ENCODE assay signal across 11 cellular contexts in the genomic region with DNA sequence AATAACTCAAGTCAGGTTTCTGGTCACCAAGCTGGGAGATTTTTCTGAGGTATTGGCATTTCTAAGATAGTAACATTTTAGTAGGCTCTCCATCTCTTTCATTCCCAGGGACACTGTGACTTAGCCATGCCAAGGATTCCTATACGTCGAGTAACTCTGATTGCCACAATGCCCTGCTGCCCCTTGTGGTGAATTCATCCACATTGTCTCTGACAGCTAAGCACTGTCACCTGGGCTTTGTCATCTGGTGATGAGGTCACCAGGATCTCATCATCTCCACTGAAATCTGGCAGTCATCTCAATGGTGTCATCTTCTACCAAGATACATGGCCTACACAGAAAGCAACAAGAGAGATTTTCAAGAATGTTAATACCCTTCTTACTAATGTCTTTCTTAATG.
A peak's percentile ranks its signal among the peaks of the same experiment; 100 is the strongest.
DNase-seq lines count a peak whose midpoint lies in the region; ATAC-seq and TF ChIP-seq lines count a peak whose summit lies in the region.
"Had no signal": no experiment of that assay in that cellular context is flagged by ENCODE, and none has a peak within 500 bp of the region (broad histone marks: within the 10 kb centered on the region; RNA-seq: fewer than 3 reads in every experiment).

No MANE protein-coding gene starts in this region.

- POLR2A ChIA-PET in CD4-positive, alpha-beta memory T cell (lab: Charles Lee; ENCODE audit: partially characterized antibody), result no interaction called here

- peaks cover 0 to under 1% (median 0%) of the 10 kb centered on the region in 4 donors for H3K4me1 Mint-ChIP-seq in CD4-positive, alpha-beta memory T cell

- no peaks in the 10 kb centered on the region for H3K79me2 ChIP-seq in Loucy (ENCODE audit: insufficient read depth, low read length)

- no peak overlapping the region for H3K4me2 ChIP-seq in Loucy (ENCODE audit: low read depth, low read length, poor library complexity, severe bottlenecking)

- DNase-seq in GM04503 (ENCODE audit: low read depth) (peak; percentile 34), astrocyte of the hippocampus (ENCODE audit: low read depth, low spot score) (peak; percentile 25), non-pigmented ciliary epithelial cell (ENCODE audit: low read depth) (peak; percentile 14), NCI-H2227 treated with DMSO at 0.1 percent for 48 hours (lab: John Stamatoyannopoulos, UW) (no peak), NCI-H446 (lab: John Stamatoyannopoulos, UW) (no peak)
- DNase-seq in CD4-positive, alpha-beta memory T cell, result no peak
- DNase-seq: NCI-H1048 had no signal

- ATAC-seq in GM21423 (IDR thresholded peaks at IDR 0.05; ENCODE audit: unreplicated experiment), result no peak
- ATAC-seq: sciatic nerve had no signal

- no peak overlapping the region for H3K27ac ChIP-seq in CD4-positive, alpha-beta memory T cell (ENCODE audit: low read depth, low read length)
- H3K27ac ChIP-seq: esophagus muscularis mucosa had no signal

- H3K9me2 ChIP-seq in Loucy (replicated peaks; ENCODE audit: low read depth, low read length), result no peaks in the 10 kb centered on the region

- no peak overlapping the region for H3K9ac ChIP-seq in Loucy (ENCODE audit: low read depth, low read length, poor library complexity, severe bottlenecking)

- peaks cover 3 to 12% (median 6%) of the 10 kb centered on the region in 8 donors for H3K9me3 Mint-ChIP-seq in CD4-positive, alpha-beta memory T cell

- H3K36me3 Mint-ChIP-seq in CD4-positive, alpha-beta memory T cell, result no peaks in the 10 kb centered on the region

- H3K36me3 ChIP-seq in Loucy (ENCODE audit: insufficient read depth, low read length), result no peaks in the 10 kb centered on the region
- H3K36me3 ChIP-seq in CD4-positive, alpha-beta memory T cell (ENCODE audit: insufficient read depth, low read length), result no peaks in the 10 kb centered on the region
- H3K36me3 ChIP-seq: esophagus muscularis mucosa had no signal

- no peak overlapping the region for H3K27ac Mint-ChIP-seq in CD4-positive, alpha-beta memory T cell

- peak; percentile 21; the same call in 1 of the 2 replicates for TF ChIP-seq CTCF in Loucy (conservative IDR thresholded peaks at IDR 0.05; ENCODE audit: low read length)

- H3K4me3 ChIP-seq in Loucy (ENCODE audit: low read length, poor library complexity, severe bottlenecking), result no peak overlapping the region
- H3K4me3 ChIP-seq in CD4-positive, alpha-beta memory T cell (ENCODE audit: low read length in 2 of 2), result no peak overlapping the region
- H3K4me3 ChIP-seq: esophagus muscularis mucosa had no signal

- intact Hi-C loops in CD4-positive, alpha-beta memory T cell (cut with micrococcal nuclease), result no loop called here

- no peaks in the 10 kb centered on the region for H3K27me3 ChIP-seq in Loucy (ENCODE audit: insufficient read depth, low read length, poor library complexity, severe bottlenecking)
- H3K27me3 ChIP-seq in CD4-positive, alpha-beta memory T cell (ENCODE audit: insufficient read depth, low read length), result no peaks in the 10 kb centered on the region
- H3K27me3 ChIP-seq: esophagus muscularis mucosa had no signal

- 0 out of 2 replicates have a peak, but pooled peaks cover 2% of the 10 kb centered on the region for H3K9me3 ChIP-seq in Loucy (ENCODE audit: insufficient read depth, low read depth, low read length)
- no peaks in the 10 kb centered on the region for H3K9me3 ChIP-seq in CD4-positive, alpha-beta memory T cell (ENCODE audit: control insufficient read depth in 1 of 2, low read length in 2 of 2)

- peaks cover 0 to 7% of the 10 kb centered on the region in 2 donors for H3K27me3 Mint-ChIP-seq in CD4-positive, alpha-beta memory T cell

- no peak overlapping the region for H2AFZ ChIP-seq in Loucy (ENCODE audit: low read length)

- CTCF ChIA-PET in CD4-positive, alpha-beta memory T cell (lab: Charles Lee; ENCODE audit: partially characterized antibody), result no interaction called here

- no peaks in the 10 kb centered on the region for H3F3A ChIP-seq in Loucy (ENCODE audit: low read depth)

- no peaks in the 10 kb centered on the region for H3K4me1 ChIP-seq in Loucy (ENCODE audit: insufficient read depth, low read length, poor library complexity, severe bottlenecking)
- no peaks in the 10 kb centered on the region for H3K4me1 ChIP-seq in CD4-positive, alpha-beta memory T cell (ENCODE audit: insufficient read depth, low read length)
- H3K4me1 ChIP-seq: esophagus muscularis mucosa had no signal

- H4K20me1 ChIP-seq in Loucy (ENCODE audit: insufficient read depth, low read length, poor library complexity, severe bottlenecking), result no peaks in the 10 kb centered on the region

- H3K4me3 Mint-ChIP-seq in CD4-positive, alpha-beta memory T cell, result no peak overlapping the region

Comparison
In these comparisons a context has a peak if more than half of its experiments do, and no peak if none do; other contexts are left out.
1. DNase-seq: peak in GM04503 (single experiment), astrocyte of the hippocampus (single experiment) and non-pigmented ciliary epithelial cell (single experiment); none in NCI-H2227 treated with DMSO at 0.1 percent for 48 hours (single experiment), NCI-H446 (0 of 2) and CD4-positive, alpha-beta memory T cell (0 of 5).